In genomic region chr9:96075111-96075510, GRCh38 we compare ENCODE assay signal across 23 cellular contexts.
DNase-seq lines count a peak whose midpoint lies in the region; ATAC-seq and TF ChIP-seq lines count a peak whose summit lies in the region.
"Had no signal": no experiment of that assay in that cellular context is flagged by ENCODE, and none has a peak within 500 bp of the region (broad histone marks: within the 10 kb centered on the region; RNA-seq: fewer than 3 reads in every experiment).

No MANE protein-coding gene starts in this region.

- TF ChIP-seq CTCF in fibroblast of villous mesenchyme (IDR thresholded peaks at IDR 0.05; ENCODE audit: insufficient read depth, low read depth, low read length) = no peak
- no peak for TF ChIP-seq CTCF in testis (IDR thresholded peaks at IDR 0.05)

- H3K27me3 ChIP-seq in testis = no peaks in the 10 kb centered on the region
- H3K27me3 ChIP-seq: MG63, SJCRH30 had no signal

- peak overlapping the region; percentile 17 for H3K27ac Mint-ChIP-seq in T-helper 1 cell treated with Interleukin-12 subunit alpha and Interleukin-12 subunit beta and Interleukin-4 antibody, amounts not matched to agents 30 μg/mL and 1 μg/mL, for 36 hours
- H3K27ac Mint-ChIP-seq: B cell, GM23338, H9 had no signal

- no peak for TF ChIP-seq POLR2A in testis (IDR thresholded peaks at IDR 0.05)

- H3K4me1 ChIP-seq in testis = peaks cover 61% of the 10 kb centered on the region

- H3K4me3 ChIP-seq in fibroblast of villous mesenchyme (ENCODE audit: low read depth, low read length) (no peak overlapping the region), testis (no peak overlapping the region)
- H3K4me3 ChIP-seq: GM23338, MG63, SJCRH30 had no signal

- peak; percentile 22 for DNase-seq in DMS53 (lab: John Stamatoyannopoulos, UW)
- no peak for DNase-seq in DMS53 treated with DMSO at 0.1 percent for 48 hours (lab: John Stamatoyannopoulos, UW; ENCODE audit: unreplicated experiment)
- DNase-seq in fibroblast of villous mesenchyme (ENCODE audit: low read depth) = peak; percentile 19
- DNase-seq in testis = no peak
- DNase-seq in mucosa of gallbladder (ENCODE audit: low spot score) = no peak
- DNase-seq: Calu3, H9, IMR-90, KG1, MG63, NCI-H1105 treated with DMSO at 0.1 percent for 48 hours, NCI-H146, NCI-H2029, NCI-H446, NCI-H526, OCI-M1, SJCRH30 had no signal

- no peaks in the 10 kb centered on the region for H3K36me3 Mint-ChIP-seq in T-helper 1 cell treated with Interleukin-12 subunit alpha and Interleukin-12 subunit beta and Interleukin-4 antibody, amounts not matched to agents 30 μg/mL and 1 μg/mL, for 36 hours (ENCODE audit: low read depth)

- 63 to 75% methylated on average over 6 of the region's 6 CpGs for WGBS in testis, 2 donors

- no peak for ATAC-seq in HG03457 (IDR thresholded peaks at IDR 0.05; ENCODE audit: unreplicated experiment)
- ATAC-seq in GM18909 (IDR thresholded peaks at IDR 0.05; ENCODE audit: poor library complexity, unreplicated experiment) = no peak
- ATAC-seq: GM23338 had no signal

- H3K9me3 ChIP-seq in testis = no peaks in the 10 kb centered on the region
- H3K9me3 ChIP-seq: MG63, SJCRH30 had no signal

- H3K27me3 Mint-ChIP-seq in T-helper 1 cell treated with Interleukin-12 subunit alpha and Interleukin-12 subunit beta and Interleukin-4 antibody, amounts not matched to agents 30 μg/mL and 1 μg/mL, for 36 hours (ENCODE audit: low read depth) = peaks cover 2% of the 10 kb centered on the region

- no peaks in the 10 kb centered on the region for H3K9me3 Mint-ChIP-seq in T-helper 1 cell treated with Interleukin-12 subunit alpha and Interleukin-12 subunit beta and Interleukin-4 antibody, amounts not matched to agents 30 μg/mL and 1 μg/mL, for 36 hours
- H3K9me3 Mint-ChIP-seq: GM23338, H9 had no signal

- H3K36me3 ChIP-seq in testis (ENCODE audit: low read depth, missing control alignments) = no peaks in the 10 kb centered on the region
- H3K36me3 ChIP-seq: MG63, SJCRH30 had no signal

- peaks cover 5% of the 10 kb centered on the region for H3K4me1 Mint-ChIP-seq in T-helper 1 cell treated with Interleukin-12 subunit alpha and Interleukin-12 subunit beta and Interleukin-4 antibody, amounts not matched to agents 30 μg/mL and 1 μg/mL, for 36 hours (ENCODE audit: low read depth)
- H3K4me1 Mint-ChIP-seq: B cell had no signal

- H3K4me3 Mint-ChIP-seq in T-helper 1 cell treated with Interleukin-12 subunit alpha and Interleukin-12 subunit beta and Interleukin-4 antibody, amounts not matched to agents 30 μg/mL and 1 μg/mL, for 36 hours = no peak overlapping the region
- H3K4me3 Mint-ChIP-seq: B cell, GM23338, H9 had no signal

- intact Hi-C loops in testis (cut with DNase I; ENCODE audit: low total_unique reads) = no loop called here

- H3K27ac ChIP-seq in testis = peak overlapping the region; percentile 32 to 72
- H3K27ac ChIP-seq: 22Rv1, SJCRH30 had no signal

Comparison
In these comparisons a context has a peak if more than half of its experiments do, and no peak if none do; other contexts are left out.
1. DNase-seq: peak in DMS53 (single experiment) and fibroblast of villous mesenchyme (single experiment); none in DMS53 treated with DMSO at 0.1 percent for 48 hours (single experiment), testis (single experiment) and mucosa of gallbladder (single experiment).